ENCODE assay signal across 1 cellular context in genomic region chr2:47265158-47265557, GRCh38.
TF ChIP-seq lines count a peak whose summit lies in the region.

No MANE protein-coding gene starts in this region.

TF ChIP-seq in HepG2, 621 proteins besides CTCF, POLR2A, EP300 and RAD21 (continued from another document):
- peak; percentile 83; the same call in 1 of the 2 replicates for TF ChIP-seq SKIL (CRISPR knock-in tag; IDR thresholded peaks at IDR 0.05; ENCODE audit: borderline replicate concordance)
- peak; percentile 67; the same call in 1 of the 2 replicates for TF ChIP-seq ISL2 (CRISPR knock-in tag; IDR thresholded peaks at IDR 0.05)
- TF ChIP-seq ZNF839 (CRISPR knock-in tag; IDR thresholded peaks at IDR 0.05; ENCODE audit: borderline replicate concordance), result no peak
- no peak for TF ChIP-seq ZNF616 (CRISPR knock-in tag; IDR thresholded peaks at IDR 0.05; ENCODE audit: low read depth)
- TF ChIP-seq RXRA (CRISPR knock-in tag; IDR thresholded peaks at IDR 0.05), result peak; percentile 64; the same call in 1 of the 2 replicates
- no peak for TF ChIP-seq IKZF1 (IDR thresholded peaks at IDR 0.05)
- TF ChIP-seq ZNF232 (CRISPR knock-in tag; IDR thresholded peaks at IDR 0.05; ENCODE audit: borderline replicate concordance), result 0 out of 2 replicates have a peak, but pooled peaks have one; percentile 12
- no peak for TF ChIP-seq CAMTA2 (CRISPR knock-in tag; IDR thresholded peaks at IDR 0.05; ENCODE audit: borderline replicate concordance)
- TF ChIP-seq MEIS1 (CRISPR knock-in tag; IDR thresholded peaks at IDR 0.05; ENCODE audit: borderline replicate concordance), result no peak
- no peak for TF ChIP-seq DBP (CRISPR knock-in tag; IDR thresholded peaks at IDR 0.05; ENCODE audit: not compliant biosample characterization)
- 0 out of 2 replicates have a peak, but pooled peaks have one; percentile 23 for TF ChIP-seq PPARG (CRISPR knock-in tag; conservative IDR thresholded peaks at IDR 0.05)
- no peak for TF ChIP-seq MYNN (CRISPR knock-in tag; IDR thresholded peaks at IDR 0.05; ENCODE audit: low read depth)
- TF ChIP-seq SOX6 (IDR thresholded peaks at IDR 0.05), result no peak
- peak; percentile 92 for TF ChIP-seq SOX6 (CRISPR knock-in tag; IDR thresholded peaks at IDR 0.05)
- 0 out of 2 replicates have a peak, but pooled peaks have one; percentile 28 for TF ChIP-seq MEIS2 (CRISPR knock-in tag; IDR thresholded peaks at IDR 0.05)
- no peak for TF ChIP-seq ZNF350 (CRISPR knock-in tag; IDR thresholded peaks at IDR 0.05; ENCODE audit: borderline replicate concordance, low read depth)
- TF ChIP-seq NR2F2 (IDR thresholded peaks at IDR 0.05; ENCODE audit: borderline replicate concordance, low read depth), result 0 out of 2 replicates have a peak, but pooled peaks have one; percentile 29
- TF ChIP-seq RFXAP (CRISPR knock-in tag; IDR thresholded peaks at IDR 0.05; ENCODE audit: borderline replicate concordance), result no peak
- TF ChIP-seq ATF1 (CRISPR knock-in tag; IDR thresholded peaks at IDR 0.05), result no peak
- TF ChIP-seq MTF2 (CRISPR knock-in tag; IDR thresholded peaks at IDR 0.05; ENCODE audit: borderline replicate concordance), result no peak
